Comparison of ENCODE assay signal across 1 cellular context in genomic region chr1:84101204-84101603, GRCh38.
TF ChIP-seq lines count a peak whose summit lies in the region.

No MANE protein-coding gene starts in this region.

TF ChIP-seq in K562, 482 proteins besides CTCF, POLR2A, EP300 and RAD21 (continued from another document):
- no peak for TF ChIP-seq EHMT2 (IDR thresholded peaks at IDR 0.05)
- no peak for TF ChIP-seq IFI16 (CRISPR knock-in tag; IDR thresholded peaks at IDR 0.05)
- peak; percentile 27; the same call in 1 of the 2 replicates for TF ChIP-seq SMARCE1 (IDR thresholded peaks at IDR 0.05)
- TF ChIP-seq ZBTB43 (CRISPR knock-in tag; IDR thresholded peaks at IDR 0.05), result no peak
- TF ChIP-seq C11orf30 (IDR thresholded peaks at IDR 0.05; ENCODE audit: low read depth), result peak; percentile 58; the same call in 1 of the 2 replicates
- TF ChIP-seq ZNF507 (tag; conservative IDR thresholded peaks at IDR 0.05), result peak; percentile 58
- no peak for TF ChIP-seq MCM7 (IDR thresholded peaks at IDR 0.05)
- no peak for TF ChIP-seq ZNF449 (CRISPR knock-in tag; IDR thresholded peaks at IDR 0.05)
- TF ChIP-seq TAF7 (tag; IDR thresholded peaks at IDR 0.05), result no peak
- TF ChIP-seq HMGN3 (IDR thresholded peaks at IDR 0.05; ENCODE audit: borderline replicate concordance, extremely low read depth, insufficient read length, low read depth, low read length), result no peak
- no peak for TF ChIP-seq NFATC3 (IDR thresholded peaks at IDR 0.05)
- TF ChIP-seq FUS (optimal IDR thresholded peaks at IDR 0.05; ENCODE audit: low read depth, low read length), result no peak
- no peak for TF ChIP-seq GMEB1 (CRISPR knock-in tag; IDR thresholded peaks at IDR 0.05)
- TF ChIP-seq ZNF316 (IDR thresholded peaks at IDR 0.05), result peak; percentile 76
- TF ChIP-seq ZNF589 (CRISPR knock-in tag; IDR thresholded peaks at IDR 0.05; ENCODE audit: low read depth), result peak; percentile 66; the same call in 1 of the 2 replicates
- no peak for TF ChIP-seq FOXJ2 (tag; IDR thresholded peaks at IDR 0.05)
- TF ChIP-seq CTBP1 (IDR thresholded peaks at IDR 0.05; ENCODE audit: borderline replicate concordance), result no peak
- TF ChIP-seq EWSR1 (IDR thresholded peaks at IDR 0.05; ENCODE audit: borderline replicate concordance, low read depth, partially characterized antibody), result no peak
- TF ChIP-seq ATF1 (CRISPR knock-in tag; IDR thresholded peaks at IDR 0.05), result no peak
- no peak for TF ChIP-seq ATF1 (tag; IDR thresholded peaks at IDR 0.05)
